ENCODE assay signal across 29 cellular contexts in genomic region chr6:125922322-125922860, GRCh38. TPM values are rescaled to one million over a fixed set of nuclear protein-coding genes. Genes with fewer than 3 reads are reported as not detected.
A peak's percentile ranks its signal among the peaks of the same experiment; 100 is the strongest.
DNase-seq lines count a peak whose midpoint lies in the region; ATAC-seq, FAIRE-seq and TF ChIP-seq lines count a peak whose summit lies in the region.
"Had no signal": no experiment of that assay in that cellular context is flagged by ENCODE, and none has a peak within 500 bp of the region (broad histone marks: within the 10 kb centered on the region; RNA-seq: fewer than 3 reads in every experiment).

No MANE protein-coding gene starts in this region.

- H3F3A ChIP-seq in PC-3 (ENCODE audit: low read length, unreplicated experiment), result no peaks in the 10 kb centered on the region

- no peak for TF ChIP-seq POLR2A in HepG2 (IDR thresholded peaks at IDR 0.05; ENCODE audit: insufficient read depth in 1 of 2, low read depth in 2 of 2, low read length in 2 of 2)

- BruUV-seq in PC-3 (replicated peaks; lab: Mats Ljungman, UMichigan), result no TSS peak
- BruUV-seq in HepG2 (replicated peaks; lab: Mats Ljungman, UMichigan), result no TSS peak

- H2AFZ ChIP-seq in PC-3 (ENCODE audit: low read length), result no peak overlapping the region
- no peak overlapping the region for H2AFZ ChIP-seq in HepG2 (ENCODE audit: low read length)

- in situ Hi-C loops in HepG2 (cut with HindIII; ENCODE audit: extremely low pct_ligation_motif_present, low pct_unique_long_range_greater_than_20kb), result no loop called here

- no peak for TF ChIP-seq RAD21 in HepG2 (CRISPR knock-in tag; IDR thresholded peaks at IDR 0.05)

- H3K9me3 ChIP-seq in PC-3 (ENCODE audit: low read length) (no peaks in the 10 kb centered on the region), HepG2 (ENCODE audit: low read length) (no peaks in the 10 kb centered on the region)
- H3K9me3 ChIP-seq: SK-N-SH had no signal

- H3K27me3 ChIP-seq in PC-3 (ENCODE audit: low read length) (no peaks in the 10 kb centered on the region), HepG2 (ENCODE audit: control insufficient read depth in 1 of 2, insufficient read depth in 2 of 2, low read length in 2 of 2) (no peaks in the 10 kb centered on the region)

- POLR2A ChIA-PET in PC-3 (lab: Charles Lee; ENCODE audit: unreplicated experiment) (no interaction called here), HepG2 (lab: Yijun Ruan, JAX) (interaction anchor here (1.3 to 1.6 kb wide), 2 partner anchors 22 to 31 kb away, joined by 3 to 6 read pairs; no protein-coding TSS in a partner anchor)

- H4K20me1 ChIP-seq in PC-3 (ENCODE audit: low read length), result no peaks in the 10 kb centered on the region
- no peaks in the 10 kb centered on the region for H4K20me1 ChIP-seq in HepG2 (ENCODE audit: insufficient read depth, low read length)

- TF ChIP-seq EP300 in HepG2 (IDR thresholded peaks at IDR 0.05; ENCODE audit: low read depth in 2 of 2, low read length in 2 of 2), result no peak
- no peak for TF ChIP-seq EP300 in HepG2 (CRISPR knock-in tag; IDR thresholded peaks at IDR 0.05; ENCODE audit: borderline replicate concordance)

- H3K4me3 ChIP-seq in PC-3 (ENCODE audit: low read length), result no peak overlapping the region
- H3K4me3 ChIP-seq in HepG2 (replicated peaks in 1 of 3; ENCODE audit: insufficient read depth in 1 of 3, low read depth in 2 of 3, low read length in 3 of 3), result no peak overlapping the region
- H3K4me3 ChIP-seq: smooth muscle cell had no signal

- no peaks in the 10 kb centered on the region for H3K9me2 ChIP-seq in PC-3 (replicated peaks; ENCODE audit: low read length)
- H3K9me2 ChIP-seq: SK-N-SH had no signal

- H3K36me3 ChIP-seq in PC-3 (ENCODE audit: low read depth, low read length) (peaks cover 2% of the 10 kb centered on the region; the same call in 1 of the 2 replicates), HepG2 (replicated peaks in 1 of 2; ENCODE audit: control insufficient read depth in 1 of 2, insufficient read depth in 2 of 2, low read length in 2 of 2) (peaks cover 23 to 50% of the 10 kb centered on the region in 2 experiments)

- FAIRE-seq in HepG2 (lab: Jason Lieb, UNC), result no peak
- FAIRE-seq: colon, GM12892 had no signal

- DNase-seq in NCI-H2081 (lab: John Stamatoyannopoulos, UW) (peak; percentile 12 to 60), NCI-H2081 treated with DMSO at 0.1 percent for 48 hours (lab: John Stamatoyannopoulos, UW) (no peak), DMS53 treated with DMSO at 0.1 percent for 48 hours (lab: John Stamatoyannopoulos, UW; ENCODE audit: unreplicated experiment) (peak; percentile 21), PC-3 (peak; percentile 59), HepG2 (ENCODE audit: low spot score) (no peak), cortex of kidney (lab: John Stamatoyannopoulos, UW) (no peak)
- DNase-seq: 8988T; activated CD8-positive, alpha-beta memory T cell treated with anti-CD3 and anti-CD28 coated beads, Interleukin-2, amount 50 U/mL, for 4 hours; activated effector memory CD4-positive, alpha-beta T cell treated with anti-CD3 and anti-CD28 coated beads, Interleukin-2, amount 50 U/mL, for 16 hours; amniotic stem cell; CD4-positive, alpha-beta memory T cell; effector memory CD8-positive, alpha-beta T cell; foreskin melanocyte; H9; Karpas-422; mesendoderm; naive B cell; NCI-H446 treated with DMSO at 0.1 percent for 48 hours; nucleus accumbens; SK-N-SH; substantia nigra; T-helper 2 cell had no signal

- H3K79me2 ChIP-seq in PC-3 (ENCODE audit: low read length) (peaks cover 5% of the 10 kb centered on the region; the same call in 1 of the 2 replicates), HepG2 (ENCODE audit: insufficient read depth, low read length) (peaks cover 18% of the 10 kb centered on the region)

- 92% methylated on average over 8 of the region's 8 CpGs for WGBS in HepG2 (ENCODE audit: low lambda C conversion rate)

- ATAC-seq in PC-3 (peak; percentile 69), HepG2 (no peak), GM21723 (IDR thresholded peaks at IDR 0.05; ENCODE audit: unreplicated experiment) (no peak), GM19452 (IDR thresholded peaks at IDR 0.05; ENCODE audit: unreplicated experiment) (no peak)
- ATAC-seq: effector memory CD8-positive, alpha-beta T cell; left lobe of liver had no signal

- intact Hi-C loops in PC-3 (cut with micrococcal nuclease), result loop anchor here (2.0 kb wide), 1 partner anchor 20 kb away; no protein-coding TSS in a partner anchor
- intact Hi-C loops in HepG2 (cut with micrococcal nuclease; ENCODE audit: unreplicated experiment), result no loop called here

- H3K27ac ChIP-seq in PC-3 (ENCODE audit: low read length), result peak overlapping the region; percentile 39
- no peak overlapping the region for H3K27ac ChIP-seq in HepG2 (ENCODE audit: extremely low read length, insufficient read depth, low read length)
- H3K27ac ChIP-seq: VCaP had no signal

- peaks cover 53% of the 10 kb centered on the region for H3K4me1 ChIP-seq in PC-3 (ENCODE audit: insufficient read depth, low read length)
- peaks cover 65% of the 10 kb centered on the region for H3K4me1 ChIP-seq in HepG2 (ENCODE audit: insufficient read depth, low read length)

- no peak overlapping the region for H3K9ac ChIP-seq in PC-3 (ENCODE audit: low read length)
- no peak overlapping the region for H3K9ac ChIP-seq in HepG2 (ENCODE audit: insufficient read depth, low read depth, low read length)
- H3K9ac ChIP-seq: SK-N-SH had no signal

- CTCF ChIA-PET in PC-3 (lab: Charles Lee) (no interaction called here), HepG2 (lab: Yijun Ruan, JAX; ENCODE audit: low intra/inter-chr PET ratio, low total read pairs) (no interaction called here)

- H3K4me2 ChIP-seq in PC-3 (ENCODE audit: low read length) (peak overlapping the region; percentile 14; the same call in 1 of the 2 replicates), HepG2 (ENCODE audit: low read depth, low read length) (no peak overlapping the region)
- H3K4me2 ChIP-seq: SK-N-SH had no signal

- TF ChIP-seq CTCF in PC-3 (conservative IDR thresholded peaks at IDR 0.05; ENCODE audit: low read depth, low read length) (no peak), HepG2 (CRISPR knock-in tag; IDR thresholded peaks at IDR 0.05) (no peak)

TF ChIP-seq in HepG2, 621 proteins besides CTCF, POLR2A, EP300 and RAD21:
- TF ChIP-seq FOXA1 (IDR thresholded peaks at IDR 0.05) (no peak), FOXA1 (CRISPR knock-in tag; IDR thresholded peaks at IDR 0.05) (0 out of 2 replicates have a peak, but pooled peaks have one; percentile 18), MTF2 (CRISPR knock-in tag; IDR thresholded peaks at IDR 0.05; ENCODE audit: borderline replicate concordance) (no peak), ZNF451 (CRISPR knock-in tag; IDR thresholded peaks at IDR 0.05) (no peak), PAWR (CRISPR knock-in tag; IDR thresholded peaks at IDR 0.05; ENCODE audit: borderline replicate concordance) (no peak), SOX13 (IDR thresholded peaks at IDR 0.05) (no peak), SOX13 (CRISPR knock-in tag; conservative IDR thresholded peaks at IDR 0.05 in 1 of 2, IDR thresholded peaks at IDR 0.05 in 1 of 2) (peak in 1 of 2 experiments; percentile 39; a peak in 1 of 4 replicates)

RNA-seq across cellular contexts. Expression of gene HINT3, which starts 34.2 kb away (rescaled TPM):
- total RNA-seq in PC-3 (2014; rRNA removed) (7.8 and 8.0 TPM in 2 replicates), HepG2 (2016; rRNA removed; fragmentation: Illumina TruSeq; extraction: Trizol) (22.8 and 33.0 TPM in 2 replicates)
- 4.3 and 5.0 TPM in 2 replicates for total RNA-seq in HepG2 (2016; cell fraction: cytosol; rRNA removed; fragmentation: Illumina TruSeq; extraction: Trizol; ENCODE audit: low read depth)
- 22.7 and 34.5 TPM in 2 replicates for total RNA-seq in HepG2 (2016; cell fraction: insoluble cytoplasmic fraction; rRNA removed; fragmentation: Illumina TruSeq; extraction: Trizol)
- total RNA-seq in HepG2 (2016; cell fraction: membrane; rRNA removed; fragmentation: Illumina TruSeq; extraction: Trizol), result 19.5 and 20.3 TPM in 2 replicates
- total RNA-seq in HepG2 (2016; cell fraction: nucleus; rRNA removed; fragmentation: Illumina TruSeq; extraction: Trizol), result 11.8 and 12.4 TPM in 2 replicates
- polyA plus RNA-seq in HepG2 (2011; rRNA removed), result 2.8 and 3.1 TPM in 2 replicates
- 2.5 TPM in 2 replicates for polyA plus RNA-seq in HepG2 (2011; cell fraction: cytosol; rRNA removed)
- 1.3 and 1.6 TPM in 2 replicates for polyA plus RNA-seq in HepG2 (2011; cell fraction: nucleus; rRNA removed)
- polyA plus RNA-seq in HepG2 (2012), result 15.9 and 22.1 TPM in 2 replicates
- polyA plus RNA-seq in HepG2 (2016; cell fraction: cytosol; fragmentation: Illumina TruSeq; extraction: Trizol; ENCODE audit: low read depth), result 4.2 and 5.7 TPM in 2 replicates
- polyA plus RNA-seq in HepG2 (2016; cell fraction: insoluble cytoplasmic fraction; fragmentation: Illumina TruSeq; extraction: Trizol; ENCODE audit: low read depth), result 32.2 and 38.6 TPM in 2 replicates
- 14.3 and 16.1 TPM in 2 replicates for polyA plus RNA-seq in HepG2 (2016; cell fraction: membrane; fragmentation: Illumina TruSeq; extraction: Trizol; ENCODE audit: low read depth)
- polyA plus RNA-seq in HepG2 (2016; cell fraction: nucleus; fragmentation: Illumina TruSeq; extraction: Trizol; ENCODE audit: insufficient read depth, low read depth), result 12.5 and 13.2 TPM in 2 replicates
- polyA minus RNA-seq in HepG2 (2011; rRNA and poly(A)+ RNA removed; ENCODE audit: low replicate concordance), result 1.3 and 3.6 TPM in 2 replicates
- polyA minus RNA-seq in HepG2 (2011; cell fraction: cytosol; rRNA and poly(A)+ RNA removed), result 9.3 and 9.5 TPM in 2 replicates
- 4.5 and 5.8 TPM in 2 replicates for polyA minus RNA-seq in HepG2 (2011; cell fraction: nucleus; rRNA and poly(A)+ RNA removed)

Comparison
In these comparisons a context has a peak if more than half of its experiments do, and no peak if none do; other contexts are left out.
1. DNase-seq: peak in NCI-H2081 (2 of 2), DMS53 treated with DMSO at 0.1 percent for 48 hours (single experiment) and PC-3 (single experiment); none in NCI-H2081 treated with DMSO at 0.1 percent for 48 hours (single experiment), HepG2 (single experiment) and cortex of kidney (single experiment).